Comparison of ENCODE assay signal across 3 cellular contexts in genomic region chr7:26213821-26214515, GRCh38.
A peak's percentile ranks its signal among the peaks of the same experiment; 100 is the strongest.
TF ChIP-seq lines count a peak whose summit lies in the region.

No MANE protein-coding gene starts in this region.

TF ChIP-seq in SK-N-SH, 30 proteins besides CTCF, POLR2A, EP300 and RAD21:
- no peak for TF ChIP-seq YY1 (IDR thresholded peaks at IDR 0.05; ENCODE audit: low read depth)
- TF ChIP-seq SIN3A (IDR thresholded peaks at IDR 0.05; ENCODE audit: borderline replicate concordance, low read depth, low read length): no peak
- peak; percentile 54 for TF ChIP-seq POLR2AphosphoS5 (IDR thresholded peaks at IDR 0.05; ENCODE audit: low read depth, low read length)
- TF ChIP-seq RFX5 (IDR thresholded peaks at IDR 0.05; ENCODE audit: low read length): no peak

TF ChIP-seq in SK-N-SH treated with all-trans-retinoic acid at 6 μM for 48 hours, 23 proteins besides CTCF, POLR2A, EP300 and RAD21:
- TF ChIP-seq TOX (CRISPR knock-in tag; IDR thresholded peaks at IDR 0.05; ENCODE audit: borderline replicate concordance): no peak
- TF ChIP-seq PATZ1 (CRISPR knock-in tag; IDR thresholded peaks at IDR 0.05; ENCODE audit: borderline replicate concordance): no peak; the same call in 1 of the 2 replicates
- no peak for TF ChIP-seq ZNF70 (CRISPR knock-in tag; IDR thresholded peaks at IDR 0.05)
- TF ChIP-seq CSDC2 (CRISPR knock-in tag; IDR thresholded peaks at IDR 0.05): no peak
- no peak for TF ChIP-seq PPARA (CRISPR knock-in tag; IDR thresholded peaks at IDR 0.05; ENCODE audit: borderline replicate concordance)
- TF ChIP-seq, protein P1, sequence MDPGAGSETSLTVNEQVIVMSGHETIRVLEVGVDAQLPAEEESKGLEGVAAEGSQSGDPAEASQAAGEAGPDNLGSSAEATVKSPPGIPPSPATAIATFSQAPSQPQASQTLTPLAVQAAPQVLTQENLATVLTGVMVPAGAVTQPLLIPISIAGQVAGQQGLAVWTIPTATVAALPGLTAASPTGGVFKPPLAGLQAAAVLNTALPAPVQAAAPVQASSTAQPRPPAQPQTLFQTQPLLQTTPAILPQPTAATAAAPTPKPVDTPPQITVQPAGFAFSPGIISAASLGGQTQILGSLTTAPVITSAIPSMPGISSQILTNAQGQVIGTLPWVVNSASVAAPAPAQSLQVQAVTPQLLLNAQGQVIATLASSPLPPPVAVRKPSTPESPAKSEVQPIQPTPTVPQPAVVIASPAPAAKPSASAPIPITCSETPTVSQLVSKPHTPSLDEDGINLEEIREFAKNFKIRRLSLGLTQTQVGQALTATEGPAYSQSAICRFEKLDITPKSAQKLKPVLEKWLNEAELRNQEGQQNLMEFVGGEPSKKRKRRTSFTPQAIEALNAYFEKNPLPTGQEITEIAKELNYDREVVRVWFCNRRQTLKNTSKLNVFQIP (CRISPR knock-in tag; IDR thresholded peaks at IDR 0.05; ENCODE audit: borderline replicate concordance, low read depth): no peak
- TF ChIP-seq SNAI2 (CRISPR knock-in tag; IDR thresholded peaks at IDR 0.05): no peak
TF ChIP-seq in SK-N-SH treated with all-trans-retinoic acid at 6 μM for 48 hours: peak in this region for 0.

TF ChIP-seq in H1, 55 proteins besides CTCF, POLR2A, EP300 and RAD21:
- TF ChIP-seq TEAD4 (IDR thresholded peaks at IDR 0.05; ENCODE audit: low read depth, low read length): no peak
- peak; percentile 57; the same call in 1 of the 2 replicates for TF ChIP-seq CEBPB (IDR thresholded peaks at IDR 0.05; ENCODE audit: low read depth, low read length)
- peak; percentile 61; the same call in 1 of the 2 replicates for TF ChIP-seq POLR2AphosphoS5 (IDR thresholded peaks at IDR 0.05; ENCODE audit: low read depth, low read length)
